14 cellular contexts compared by ENCODE assay signal in the genomic region with DNA sequence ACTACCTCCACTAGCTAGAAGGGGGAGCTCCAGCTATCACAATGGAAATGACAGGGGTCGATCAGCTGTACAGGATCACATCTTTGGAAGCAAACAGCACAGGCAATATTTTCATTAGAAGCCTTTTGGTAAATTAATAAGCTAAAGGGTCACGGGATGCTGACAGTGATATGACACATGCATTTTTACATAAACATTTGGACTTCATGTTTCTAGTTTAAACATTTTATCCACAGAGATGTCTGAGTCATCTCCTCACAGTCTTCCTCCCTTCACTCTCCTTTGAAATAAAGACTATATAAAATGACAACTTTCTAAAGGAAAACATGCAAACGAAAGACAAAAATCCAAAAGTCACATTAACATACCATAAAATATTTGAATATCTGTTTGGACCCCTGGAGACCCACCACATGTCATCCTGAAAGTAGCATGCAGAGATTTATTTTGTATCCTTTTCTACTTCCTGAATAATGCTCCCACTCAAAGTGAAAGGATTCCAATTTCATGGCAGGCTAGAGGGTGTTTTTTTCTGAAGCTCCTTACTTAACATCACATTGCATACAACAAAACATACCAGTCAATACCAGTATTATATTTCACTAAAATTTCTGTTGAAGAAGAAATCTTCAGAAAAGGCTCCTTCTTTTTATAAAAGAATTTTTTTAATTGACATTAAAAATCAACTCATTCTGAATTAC.
DNase-seq lines count a peak whose midpoint lies in the region; ATAC-seq and TF ChIP-seq lines count a peak whose summit lies in the region.
"Had no signal": no experiment of that assay in that cellular context is flagged by ENCODE, and none has a peak within 500 bp of the region (broad histone marks: within the 10 kb centered on the region; RNA-seq: fewer than 3 reads in every experiment).

No MANE protein-coding gene starts in this region.

- H3K4me1 Mint-ChIP-seq in HFFc6 (ENCODE audit: low read depth): peaks cover 41% of the 10 kb centered on the region
- H3K4me1 Mint-ChIP-seq: central memory CD8-positive, alpha-beta T cell had no signal

- H3K36me3 ChIP-seq in ACC112 (ENCODE audit: insufficient read depth, low read length) (no peaks in the 10 kb centered on the region), brain microvascular endothelial cell (replicated peaks) (no peaks in the 10 kb centered on the region)
- H3K36me3 ChIP-seq: left lung had no signal

- peak; percentile 53 for ATAC-seq in foreskin keratinocyte
- ATAC-seq in HG03196 (IDR thresholded peaks at IDR 0.05; ENCODE audit: unreplicated experiment): no peak
- ATAC-seq: left lung; stimulated activated naive CD8-positive, alpha-beta T cell treated with anti-CD3 and anti-CD28 coated beads, Interleukin-15, Interleukin-2, amounts not matched to agents 100 U/mL and 50 U/mL, for 24 hours had no signal

- H3K79me2 ChIP-seq in ACC112 (ENCODE audit: control insufficient read depth, insufficient read depth, low read length, unreplicated experiment): no peaks in the 10 kb centered on the region

- DNase-seq in HFFc6: peak; percentile 29
- peak; percentile 25 for DNase-seq in brain microvascular endothelial cell
- peak in 1 of 2 donors; percentile 25 for DNase-seq in foreskin keratinocyte
- DNase-seq in stimulated activated CD4-positive, alpha-beta T cell treated with anti-CD3 and anti-CD28 coated beads, Interleukin-4, amount 100 ng/mL, for 1 hour: no peak
- no peak for DNase-seq in retina
- DNase-seq in NCI-H526 treated with DMSO at 0.1 percent for 48 hours (lab: John Stamatoyannopoulos, UW): no peak
- DNase-seq: DMS153; effector CD8-positive, alpha-beta T cell; stimulated activated naive CD8-positive, alpha-beta T cell treated with anti-CD3 and anti-CD28 coated beads, Interleukin-15, Interleukin-2, amounts not matched to agents 100 U/mL and 50 U/mL, for 24 hours had no signal

- no peak for TF ChIP-seq CTCF in HFFc6 (IDR thresholded peaks at IDR 0.05)
- peak; percentile 41 for TF ChIP-seq CTCF in brain microvascular endothelial cell (IDR thresholded peaks at IDR 0.05; ENCODE audit: low read depth, low read length, missing control alignments)
- TF ChIP-seq CTCF in foreskin keratinocyte (conservative IDR thresholded peaks at IDR 0.05): peak; percentile 5

- H3K27me3 ChIP-seq in ACC112 (ENCODE audit: insufficient read depth, low read length): no peaks in the 10 kb centered on the region
- H3K27me3 ChIP-seq in brain microvascular endothelial cell (replicated peaks): no peaks in the 10 kb centered on the region
- H3K27me3 ChIP-seq in foreskin keratinocyte: no peaks in the 10 kb centered on the region
- H3K27me3 ChIP-seq: left lung had no signal

- H3K4me3 Mint-ChIP-seq in HFFc6: peak overlapping the region; percentile 85
- H3K4me3 Mint-ChIP-seq: central memory CD8-positive, alpha-beta T cell; type B pancreatic cell had no signal

- no peaks in the 10 kb centered on the region for H3K9me3 Mint-ChIP-seq in HFFc6
- H3K9me3 Mint-ChIP-seq: type B pancreatic cell had no signal

- H2AFZ ChIP-seq in ACC112 (ENCODE audit: low read length, unreplicated experiment): peak overlapping the region; percentile 64

- H3K4me1 ChIP-seq in ACC112 (ENCODE audit: control insufficient read depth, insufficient read depth, low read length, unreplicated experiment) (peaks cover 10% of the 10 kb centered on the region), foreskin keratinocyte (no peaks in the 10 kb centered on the region)
- H3K4me1 ChIP-seq: left lung had no signal

- H3K27ac ChIP-seq in ACC112 (ENCODE audit: low read depth, low read length): peak overlapping the region; percentile 55
- peak overlapping the region; percentile 12 for H3K27ac ChIP-seq in brain microvascular endothelial cell
- H3K27ac ChIP-seq in foreskin keratinocyte: no peak overlapping the region
- H3K27ac ChIP-seq: left lung had no signal

- H3K27ac Mint-ChIP-seq in HFFc6: peak overlapping the region; percentile 61
- H3K27ac Mint-ChIP-seq: type B pancreatic cell had no signal

- H3K36me3 Mint-ChIP-seq in HFFc6 (ENCODE audit: low read depth): no peaks in the 10 kb centered on the region
- H3K36me3 Mint-ChIP-seq: type B pancreatic cell had no signal

- H3K4me3 ChIP-seq in ACC112 (ENCODE audit: low read depth, low read length) (peak overlapping the region; percentile 57), brain microvascular endothelial cell (ENCODE audit: low read depth, low read length) (peak overlapping the region; percentile 10)
- H3K4me3 ChIP-seq: left lung had no signal

- in situ Hi-C loops in brain microvascular endothelial cell (cut with HindIII; ENCODE audit: low pct_ligation_motif_present, low sequenced_read_pairs): no loop called here

- no peaks in the 10 kb centered on the region for H3K27me3 Mint-ChIP-seq in HFFc6 (ENCODE audit: insufficient read depth)
- H3K27me3 Mint-ChIP-seq: central memory CD8-positive, alpha-beta T cell; type B pancreatic cell had no signal

Comparison
In these comparisons a context has a peak if more than half of its experiments do, and no peak if none do; other contexts are left out.
1. DNase-seq: peak in HFFc6 (single experiment) and brain microvascular endothelial cell (single experiment); none in stimulated activated CD4-positive, alpha-beta T cell treated with anti-CD3 and anti-CD28 coated beads, Interleukin-4, amount 100 ng/mL, for 1 hour (single experiment), retina (single experiment) and NCI-H526 treated with DMSO at 0.1 percent for 48 hours (single experiment).